ENCODE assay signal across 9 cellular contexts in the genomic region with DNA sequence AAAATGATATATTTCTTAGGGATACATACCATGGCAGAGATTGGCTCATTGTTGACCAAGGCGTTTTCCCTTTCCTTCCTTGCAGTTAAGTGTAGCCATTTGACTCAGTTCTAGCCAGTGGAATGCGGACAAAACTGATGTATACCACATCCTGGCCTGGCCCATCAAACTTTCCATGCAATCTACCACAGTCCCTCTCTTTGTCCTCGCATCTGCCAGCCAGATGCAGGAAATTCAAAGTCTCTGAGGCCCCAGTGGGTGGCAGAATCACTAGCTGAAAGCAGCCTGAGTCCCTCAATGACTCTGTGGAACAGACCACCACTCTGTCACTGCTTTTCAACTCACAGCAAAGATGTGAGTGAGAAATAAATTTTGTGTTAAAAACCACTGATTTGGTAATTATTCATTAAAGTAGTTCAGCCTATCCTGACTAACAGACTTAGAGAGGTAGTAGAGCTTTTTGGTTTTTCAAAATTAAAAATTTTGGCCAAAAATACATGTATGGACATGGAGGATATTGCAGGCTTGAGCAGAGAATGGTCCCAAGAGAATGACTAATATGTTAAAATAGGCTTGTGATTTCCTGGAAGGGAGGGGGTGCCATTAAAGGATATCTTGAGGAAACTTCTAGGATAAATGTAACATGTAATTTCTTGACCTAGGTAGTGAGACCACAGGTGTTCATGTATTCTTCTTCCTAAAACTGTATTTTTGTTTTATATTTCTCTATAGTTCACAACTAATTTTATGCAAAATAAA. TPM values are rescaled to one million over a fixed set of nuclear protein-coding genes. Genes with fewer than 3 reads are reported as not detected.
A peak's percentile ranks its signal among the peaks of the same experiment; 100 is the strongest.
DNase-seq lines count a peak whose midpoint lies in the region; ATAC-seq and TF ChIP-seq lines count a peak whose summit lies in the region.
"Had no signal": no experiment of that assay in that cellular context is flagged by ENCODE, and none has a peak within 500 bp of the region (broad histone marks: within the 10 kb centered on the region; RNA-seq: fewer than 3 reads in every experiment).

No MANE protein-coding gene starts in this region.

- peaks cover 12% of the 10 kb centered on the region for H3K36me3 Mint-ChIP-seq in activated naive CD4-positive, alpha-beta T cell treated with anti-CD3 and anti-CD28 coated beads for 36 hours (ENCODE audit: low read depth)
- H3K36me3 Mint-ChIP-seq in stimulated activated memory B cell treated with anti-CD40 and anti-IgM and Interleukin-4, amounts not matched to agents 10 μg/mL and 1 μg/mL and 100 μg/mL, for 72 hours: peaks cover 56% of the 10 kb centered on the region

- peak; percentile 49 for DNase-seq in activated naive CD4-positive, alpha-beta T cell treated with anti-CD3 and anti-CD28 coated beads for 36 hours
- no peak for DNase-seq in activated naive CD4-positive, alpha-beta T cell treated with anti-CD3 and anti-CD28 coated beads, Interleukin-2, amount 50 U/mL, for 16 hours
- DNase-seq in dedifferentiated amniotic fluid mesenchymal stem cell (ENCODE audit: extremely low spot score) (peak; percentile 73), DMS53 (lab: John Stamatoyannopoulos, UW) (no peak), left ventricle myocardium inferior (no peak)

- H3K27ac Mint-ChIP-seq in activated naive CD4-positive, alpha-beta T cell treated with anti-CD3 and anti-CD28 coated beads for 36 hours: no peak overlapping the region
- peak overlapping the region; percentile 72 for H3K27ac Mint-ChIP-seq in stimulated activated memory B cell treated with anti-CD40 and anti-IgM and Interleukin-4, amounts not matched to agents 10 μg/mL and 1 μg/mL and 100 μg/mL, for 72 hours

- H3K9me3 Mint-ChIP-seq in activated naive CD4-positive, alpha-beta T cell treated with anti-CD3 and anti-CD28 coated beads for 36 hours: no peaks in the 10 kb centered on the region
- no peaks in the 10 kb centered on the region for H3K9me3 Mint-ChIP-seq in stimulated activated memory B cell treated with anti-CD40 and anti-IgM and Interleukin-4, amounts not matched to agents 10 μg/mL and 1 μg/mL and 100 μg/mL, for 72 hours

- H3K36me3 ChIP-seq in HUES48 (ENCODE audit: control insufficient read depth, insufficient read depth, low read length): no peaks in the 10 kb centered on the region
- H3K36me3 ChIP-seq in gastroesophageal sphincter: peaks cover 2 to 18% of the 10 kb centered on the region in 2 donors
- H3K36me3 ChIP-seq in left ventricle myocardium inferior: peaks cover 27% of the 10 kb centered on the region

- no peak for TF ChIP-seq POLR2A in gastroesophageal sphincter (IDR thresholded peaks at IDR 0.05)

- H3K27me3 ChIP-seq in HUES48 (ENCODE audit: control insufficient read depth, insufficient read depth, low read length): no peaks in the 10 kb centered on the region
- H3K27me3 ChIP-seq in gastroesophageal sphincter: no peaks in the 10 kb centered on the region
- H3K27me3 ChIP-seq in left ventricle myocardium inferior (ENCODE audit: low read depth): no peaks in the 10 kb centered on the region

- no peak overlapping the region for H3K4me3 ChIP-seq in HUES48 (ENCODE audit: low read depth, low read length)
- H3K4me3 ChIP-seq in gastroesophageal sphincter: no peak overlapping the region
- no peak overlapping the region for H3K4me3 ChIP-seq in left ventricle myocardium inferior

- H3K4me1 ChIP-seq in HUES48 (ENCODE audit: control insufficient read depth, insufficient read depth, low read length): peaks cover 10% of the 10 kb centered on the region
- peaks cover 0 to 28% (median 0%) of the 10 kb centered on the region in 3 donors for H3K4me1 ChIP-seq in gastroesophageal sphincter
- peaks cover 23% of the 10 kb centered on the region for H3K4me1 ChIP-seq in left ventricle myocardium inferior

- peaks cover 30% of the 10 kb centered on the region for H3K4me1 Mint-ChIP-seq in activated naive CD4-positive, alpha-beta T cell treated with anti-CD3 and anti-CD28 coated beads for 36 hours (ENCODE audit: low read depth)
- peaks cover 32% of the 10 kb centered on the region for H3K4me1 Mint-ChIP-seq in stimulated activated memory B cell treated with anti-CD40 and anti-IgM and Interleukin-4, amounts not matched to agents 10 μg/mL and 1 μg/mL and 100 μg/mL, for 72 hours

- CTCF ChIA-PET in activated naive CD4-positive, alpha-beta T cell treated with anti-CD3 and anti-CD28 coated beads for 36 hours (lab: Charles Lee): interaction anchor here (1.7 kb wide), 1 partner anchor 10 kb away, joined by 8 read pairs; a partner anchor contains a TSS

- H3K4me3 Mint-ChIP-seq in activated naive CD4-positive, alpha-beta T cell treated with anti-CD3 and anti-CD28 coated beads for 36 hours: no peak overlapping the region
- no peak overlapping the region for H3K4me3 Mint-ChIP-seq in stimulated activated memory B cell treated with anti-CD40 and anti-IgM and Interleukin-4, amounts not matched to agents 10 μg/mL and 1 μg/mL and 100 μg/mL, for 72 hours

- peak; percentile 58 for ATAC-seq in stimulated activated memory B cell treated with anti-CD40 and anti-IgM and Interleukin-4, amounts not matched to agents 10 μg/mL and 1 μg/mL and 100 μg/mL, for 72 hours
- ATAC-seq in gastroesophageal sphincter: no peak

- H3K27me3 Mint-ChIP-seq in activated naive CD4-positive, alpha-beta T cell treated with anti-CD3 and anti-CD28 coated beads for 36 hours (ENCODE audit: low read depth): no peaks in the 10 kb centered on the region
- H3K27me3 Mint-ChIP-seq in stimulated activated memory B cell treated with anti-CD40 and anti-IgM and Interleukin-4, amounts not matched to agents 10 μg/mL and 1 μg/mL and 100 μg/mL, for 72 hours: no peaks in the 10 kb centered on the region

- TF ChIP-seq EP300 in gastroesophageal sphincter (IDR thresholded peaks at IDR 0.05): no peak

- H3K9me3 ChIP-seq in HUES48 (ENCODE audit: control insufficient read depth, insufficient read depth, low read length) (no peaks in the 10 kb centered on the region), gastroesophageal sphincter (no peaks in the 10 kb centered on the region), left ventricle myocardium inferior (replicated peaks) (no peaks in the 10 kb centered on the region)

- no peak overlapping the region for H3K9ac ChIP-seq in HUES48 (ENCODE audit: low read depth, low read length)
- H3K9ac ChIP-seq: parathyroid adenoma had no signal

- TF ChIP-seq CTCF in gastroesophageal sphincter (IDR thresholded peaks at IDR 0.05) (no peak), left ventricle myocardium inferior (IDR thresholded peaks at IDR 0.05; ENCODE audit: borderline replicate concordance) (no peak)

- intact Hi-C loops in activated naive CD4-positive, alpha-beta T cell treated with anti-CD3 and anti-CD28 coated beads for 36 hours (cut with micrococcal nuclease): loop anchor here (1.0 to 2.0 kb wide), 2 partner anchors 49 to 50 kb away; no protein-coding TSS in a partner anchor
- intact Hi-C loops in left ventricle myocardium inferior (cut with micrococcal nuclease): no loop called here

- H3K27ac ChIP-seq in HUES48 (ENCODE audit: low read depth, low read length): peak overlapping the region; percentile 69
- H3K27ac ChIP-seq in gastroesophageal sphincter: peak overlapping the region in 1 of 4 donors; percentile 9
- no peak overlapping the region for H3K27ac ChIP-seq in left ventricle myocardium inferior (replicated peaks)
- H3K27ac ChIP-seq: parathyroid adenoma had no signal

- 56 to 62% methylated on average over 2 to 3 of the region's 3 CpGs for WGBS in gastroesophageal sphincter (ENCODE audit: low coverage in 1 of 2), 2 donors

RNA-seq across cellular contexts. Expression of a gene that starts 10.9 kb away (rescaled TPM):
- 10 to 100 TPM; 13.3 to 15.3 TPM for total RNA-seq in activated naive CD4-positive, alpha-beta T cell treated with anti-CD3 and anti-CD28 coated beads for 36 hours
- 100 to 1,000 TPM in 1 of 4 donors, 10 to 100 TPM in 3; 79.4 to 123 (median 88.4) TPM for total RNA-seq in gastroesophageal sphincter
- total RNA-seq in left ventricle myocardium inferior: 155 TPM

Comparison
In these comparisons a context has a peak if more than half of its experiments do, and no peak if none do; other contexts are left out.
1. DNase-seq: peak in activated naive CD4-positive, alpha-beta T cell treated with anti-CD3 and anti-CD28 coated beads for 36 hours (single experiment) and dedifferentiated amniotic fluid mesenchymal stem cell (single experiment); none in activated naive CD4-positive, alpha-beta T cell treated with anti-CD3 and anti-CD28 coated beads, Interleukin-2, amount 50 U/mL, for 16 hours (single experiment), DMS53 (single experiment) and left ventricle myocardium inferior (single experiment).